Comparison of ENCODE assay signal across 1 cellular context in the genomic region with DNA sequence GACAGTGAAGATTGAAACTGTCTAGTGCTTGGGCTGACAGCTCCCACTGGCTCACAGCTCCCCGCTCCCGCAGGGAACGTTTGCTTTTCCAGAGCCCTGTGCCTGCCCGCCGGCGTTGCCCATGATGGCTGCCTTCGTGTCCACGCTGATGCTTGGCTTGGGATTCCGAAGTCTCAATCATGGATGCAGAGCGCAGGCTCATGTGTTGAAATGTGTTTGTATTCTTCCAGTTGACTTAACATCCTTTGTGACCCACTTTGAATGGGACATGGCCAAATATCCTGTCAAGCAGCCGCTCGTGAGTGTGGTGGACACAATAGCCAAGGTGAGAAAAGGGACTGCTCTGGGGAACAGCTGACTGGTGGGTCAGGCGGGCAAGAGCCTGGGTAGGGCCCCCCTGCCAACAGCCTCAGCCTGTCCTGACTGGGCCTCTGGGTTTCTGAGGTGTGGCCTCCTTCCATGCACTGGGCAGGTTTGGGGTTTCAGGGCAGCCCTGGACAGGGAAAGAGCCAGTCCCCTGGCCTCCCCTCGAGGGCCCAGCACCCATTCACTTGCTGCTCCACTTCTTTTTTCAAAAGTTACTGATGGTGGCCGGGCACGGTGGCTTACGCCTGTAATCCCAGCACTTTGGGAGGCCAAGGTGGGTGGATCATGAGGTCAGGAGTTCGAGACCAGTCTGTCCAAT.
TF ChIP-seq lines count a peak whose summit lies in the region.

No MANE protein-coding gene starts in this region.

TF ChIP-seq in IMR-90, 13 proteins besides CTCF, POLR2A, EP300 and RAD21:
- TF ChIP-seq SMC3 (IDR thresholded peaks at IDR 0.05; ENCODE audit: low read depth, low read length) (no peak), MAFK (IDR thresholded peaks at IDR 0.05; ENCODE audit: low read depth, low read length) (no peak), CEBPB (IDR thresholded peaks at IDR 0.05; ENCODE audit: low read depth, low read length) (no peak), FOS (IDR thresholded peaks at IDR 0.05; ENCODE audit: low read depth, low read length) (no peak), BHLHE40 (IDR thresholded peaks at IDR 0.05; ENCODE audit: low read depth, low read length) (no peak)
- TF ChIP-seq, protein P1, sequence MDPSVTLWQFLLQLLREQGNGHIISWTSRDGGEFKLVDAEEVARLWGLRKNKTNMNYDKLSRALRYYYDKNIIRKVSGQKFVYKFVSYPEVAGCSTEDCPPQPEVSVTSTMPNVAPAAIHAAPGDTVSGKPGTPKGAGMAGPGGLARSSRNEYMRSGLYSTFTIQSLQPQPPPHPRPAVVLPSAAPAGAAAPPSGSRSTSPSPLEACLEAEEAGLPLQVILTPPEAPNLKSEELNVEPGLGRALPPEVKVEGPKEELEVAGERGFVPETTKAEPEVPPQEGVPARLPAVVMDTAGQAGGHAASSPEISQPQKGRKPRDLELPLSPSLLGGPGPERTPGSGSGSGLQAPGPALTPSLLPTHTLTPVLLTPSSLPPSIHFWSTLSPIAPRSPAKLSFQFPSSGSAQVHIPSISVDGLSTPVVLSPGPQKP (IDR thresholded peaks at IDR 0.05; ENCODE audit: borderline replicate concordance, low read depth, low read length): no peak
